In genomic region chr1:9120312-9120958, GRCh38 we compare ENCODE assay signal across 20 cellular contexts. TPM values are rescaled to one million over a fixed set of nuclear protein-coding genes. Genes with fewer than 3 reads are reported as not detected.
DNase-seq lines count a peak whose midpoint lies in the region; ATAC-seq and TF ChIP-seq lines count a peak whose summit lies in the region.
"Had no signal": no experiment of that assay in that cellular context is flagged by ENCODE, and none has a peak within 500 bp of the region (broad histone marks: within the 10 kb centered on the region; RNA-seq: fewer than 3 reads in every experiment).

No MANE protein-coding gene starts in this region.

- no peaks in the 10 kb centered on the region for H3K9me3 Mint-ChIP-seq in natural killer cell treated with Interleukin-12 subunit alpha and Interleukin-12 subunit beta and Interleukin-15 and Interleukin-18, amount 100 ng/mL, for 72 hours
- H3K9me3 Mint-ChIP-seq in natural killer cell: no peaks in the 10 kb centered on the region

- ATAC-seq in natural killer cell treated with Interleukin-12 subunit alpha and Interleukin-12 subunit beta and Interleukin-15 and Interleukin-18, amount 100 ng/mL, for 72 hours: peak; percentile 32 to 37
- no peak for ATAC-seq in natural killer cell
- ATAC-seq in Right ventricle myocardium superior (ENCODE audit: poor library complexity): peak; percentile 42
- ATAC-seq in GM21390 (IDR thresholded peaks at IDR 0.05; ENCODE audit: unreplicated experiment): no peak
- ATAC-seq in GM18858 (IDR thresholded peaks at IDR 0.05; ENCODE audit: unreplicated experiment): no peak

- H4K91ac ChIP-seq in neuronal stem cell (ENCODE audit: low read depth, low read length, poor library complexity): no peak overlapping the region

- no peak for DNase-seq in natural killer cell treated with Interleukin-12 subunit alpha and Interleukin-12 subunit beta and Interleukin-15 and Interleukin-18, amount 100 ng/mL, for 72 hours (ENCODE audit: low spot score)
- no peak for DNase-seq in natural killer cell
- DNase-seq in Right ventricle myocardium superior: no peak
- DNase-seq in neuronal stem cell (ENCODE audit: low spot score): no peak
- no peak for DNase-seq in activated CD8-positive, alpha-beta memory T cell treated with anti-CD3 and anti-CD28 coated beads, Interleukin-2, amount 50 U/mL, for 48 hours
- DNase-seq in stimulated activated CD4-positive, alpha-beta T cell treated with anti-CD3 and anti-CD28 coated beads, Interleukin-2, amount 100 ng/mL, for 24 hours: no peak
- DNase-seq: activated CD4-positive, alpha-beta T cell treated with anti-CD3 and anti-CD28 coated beads, Interleukin-2, amount 50 U/mL, for 1 hour; amygdala; central memory CD4-positive, alpha-beta T cell; DMS 273 treated with DMSO at 0.1 percent for 48 hours; GDM1; NCI-H1105; NK-92 treated with Interleukin-12 subunit alpha and Interleukin-12 subunit beta, amount 100 ng/mL, for 24 hours; stimulated activated CD4-positive, alpha-beta T cell treated with anti-CD3 and anti-CD28 coated beads, Interleukin-2, amount 100 ng/mL, for 48 hours had no signal

- peak overlapping the region; percentile 70 for H3K9ac ChIP-seq in neuronal stem cell (ENCODE audit: low read depth, low read length, poor library complexity)
- H3K9ac ChIP-seq: KMS-11 had no signal

- WGBS in neuronal stem cell (ENCODE audit: extremely low coverage in 2 of 2, insufficient read length in 2 of 2, insufficient replicate concordance in 1 of 2), 2 donors: no CpG with 5 or more reads among the region's 9 CpGs

- no peak overlapping the region for H3K4me2 ChIP-seq in neuronal stem cell (ENCODE audit: insufficient read depth, low read length, poor library complexity, severe bottlenecking)
- H3K4me2 ChIP-seq: KMS-11 had no signal

- H3K14ac ChIP-seq in neuronal stem cell (ENCODE audit: low read length): no peak overlapping the region

- intact Hi-C loops in natural killer cell (cut with micrococcal nuclease): no loop called here
- intact Hi-C loops in Right ventricle myocardium superior (cut with DNase I): no loop called here

- H3K4me3 ChIP-seq in neuronal stem cell (ENCODE audit: low read length in 2 of 2): no peak overlapping the region

- no peak overlapping the region for H3K27ac ChIP-seq in neuronal stem cell (replicated peaks; ENCODE audit: low read length)
- H3K27ac ChIP-seq: KMS-11 had no signal

- H3K27me3 Mint-ChIP-seq in natural killer cell treated with Interleukin-12 subunit alpha and Interleukin-12 subunit beta and Interleukin-15 and Interleukin-18, amount 100 ng/mL, for 72 hours: no peaks in the 10 kb centered on the region
- peaks cover 0 to 17% of the 10 kb centered on the region in 2 donors for H3K27me3 Mint-ChIP-seq in natural killer cell (ENCODE audit: low read depth in 2 of 2)

- H2BK120ac ChIP-seq in neuronal stem cell (ENCODE audit: low read depth, low read length): no peak overlapping the region

- H2BK5ac ChIP-seq in neuronal stem cell (ENCODE audit: low read length): no peak overlapping the region

- no peak overlapping the region for H2BK15ac ChIP-seq in neuronal stem cell (ENCODE audit: low read length)

- no peak overlapping the region for H2BK12ac ChIP-seq in neuronal stem cell (ENCODE audit: low read length)

- no peak overlapping the region for H3K27ac Mint-ChIP-seq in natural killer cell treated with Interleukin-12 subunit alpha and Interleukin-12 subunit beta and Interleukin-15 and Interleukin-18, amount 100 ng/mL, for 72 hours
- no peak overlapping the region for H3K27ac Mint-ChIP-seq in natural killer cell

- H2AFZ ChIP-seq in neuronal stem cell (ENCODE audit: low read length): no peak overlapping the region

- no peaks in the 10 kb centered on the region for H3K36me3 Mint-ChIP-seq in natural killer cell treated with Interleukin-12 subunit alpha and Interleukin-12 subunit beta and Interleukin-15 and Interleukin-18, amount 100 ng/mL, for 72 hours
- no peaks in the 10 kb centered on the region for H3K36me3 Mint-ChIP-seq in natural killer cell

- peaks cover 7 to 10% of the 10 kb centered on the region in 2 donors for H3K4me1 Mint-ChIP-seq in natural killer cell treated with Interleukin-12 subunit alpha and Interleukin-12 subunit beta and Interleukin-15 and Interleukin-18, amount 100 ng/mL, for 72 hours (ENCODE audit: low read depth in 2 of 2)
- H3K4me1 Mint-ChIP-seq in natural killer cell: peaks cover 0 to 5% of the 10 kb centered on the region in 2 donors

- H3K36me3 ChIP-seq in neuronal stem cell (replicated peaks in 1 of 2; ENCODE audit: control insufficient read depth in 2 of 2, insufficient read depth in 2 of 2, low read length in 2 of 2): no peaks in the 10 kb centered on the region

- no peaks in the 10 kb centered on the region for H3K79me1 ChIP-seq in neuronal stem cell (ENCODE audit: low read depth, low read length)

- no peaks in the 10 kb centered on the region for H3K9me3 ChIP-seq in neuronal stem cell (replicated peaks in 1 of 2; ENCODE audit: control insufficient read depth in 2 of 2, insufficient read depth in 1 of 2, low read depth in 1 of 2, low read length in 2 of 2)

- no peak for TF ChIP-seq CTCF in natural killer cell (IDR thresholded peaks at IDR 0.05)

- H3K4ac ChIP-seq in neuronal stem cell (ENCODE audit: low read length): no peak overlapping the region

- no peak overlapping the region for H4K8ac ChIP-seq in neuronal stem cell (ENCODE audit: low read depth, low read length)

- peaks cover 0 to 10% (median 0%) of the 10 kb centered on the region in 3 experiments for H3K27me3 ChIP-seq in neuronal stem cell (ENCODE audit: control insufficient read depth in 3 of 3, insufficient read depth in 3 of 3, low read depth in 1 of 3, low read length in 3 of 3)

- H3K18ac ChIP-seq in neuronal stem cell (ENCODE audit: low read length): peak overlapping the region; percentile 68

- H2AK5ac ChIP-seq in neuronal stem cell (ENCODE audit: low read depth, low read length): peak overlapping the region; percentile 87

- H3K4me1 ChIP-seq in neuronal stem cell (ENCODE audit: control insufficient read depth in 2 of 2, insufficient read depth in 1 of 2, low read depth in 1 of 2, low read length in 2 of 2): peaks cover 0 to 18% of the 10 kb centered on the region in 2 donors

- no peak overlapping the region for H3K23ac ChIP-seq in neuronal stem cell (ENCODE audit: low read depth, low read length, poor library complexity)

- no peak overlapping the region for H3K4me3 Mint-ChIP-seq in natural killer cell treated with Interleukin-12 subunit alpha and Interleukin-12 subunit beta and Interleukin-15 and Interleukin-18, amount 100 ng/mL, for 72 hours
- no peak overlapping the region for H3K4me3 Mint-ChIP-seq in natural killer cell

RNA-seq across cellular contexts. Expression of gene GPR157, which starts 8.5 kb away (rescaled TPM):
- 1 to 10 TPM; 1.6 to 2.9 TPM for total RNA-seq in natural killer cell treated with Interleukin-12 subunit alpha and Interleukin-12 subunit beta and Interleukin-15 and Interleukin-18, amount 100 ng/mL, for 72 hours
- total RNA-seq in natural killer cell (1 to 10 TPM in 2 of 3 donors, under 1 TPM in 1; 1.00 to 1.2 (median 1.1) TPM), Right ventricle myocardium superior (49.4 TPM)
- 2.3 TPM for polyA plus RNA-seq in neuronal stem cell (2013, experiment 1 of 2)
- 6.1 TPM for polyA plus RNA-seq in neuronal stem cell (2013, experiment 2 of 2)

RNA-seq across cellular contexts. Expression of gene SLC2A5, which starts 51.0 kb away (rescaled TPM):
- not detected for total RNA-seq in natural killer cell treated with Interleukin-12 subunit alpha and Interleukin-12 subunit beta and Interleukin-15 and Interleukin-18, amount 100 ng/mL, for 72 hours
- total RNA-seq in natural killer cell (not detected), Right ventricle myocardium superior (2.1 TPM)
- not detected for polyA plus RNA-seq in neuronal stem cell (2013, experiment 1 of 2)
- polyA plus RNA-seq in neuronal stem cell (2013, experiment 2 of 2): not detected
- total RNA-seq: A673, NCI-H460, osteocyte had no signal

Comparison
In these comparisons a context has a peak if more than half of its experiments do, and no peak if none do; other contexts are left out.
1. ATAC-seq: peak in natural killer cell treated with Interleukin-12 subunit alpha and Interleukin-12 subunit beta and Interleukin-15 and Interleukin-18, amount 100 ng/mL, for 72 hours (2 of 2) and Right ventricle myocardium superior (single experiment); none in natural killer cell (0 of 3), GM21390 (single experiment) and GM18858 (single experiment).
2. RNA of gene GPR157, which starts 8.5 kb away (total RNA-seq): 49.4 TPM in Right ventricle myocardium superior (single experiment); 1.6 to 2.9 TPM in natural killer cell treated with Interleukin-12 subunit alpha and Interleukin-12 subunit beta and Interleukin-15 and Interleukin-18, amount 100 ng/mL, for 72 hours and 1.00 to 1.2 TPM in natural killer cell; every median in the first group is over 10 times any median in the second.